7 cellular contexts compared by ENCODE assay signal in the genomic region with DNA sequence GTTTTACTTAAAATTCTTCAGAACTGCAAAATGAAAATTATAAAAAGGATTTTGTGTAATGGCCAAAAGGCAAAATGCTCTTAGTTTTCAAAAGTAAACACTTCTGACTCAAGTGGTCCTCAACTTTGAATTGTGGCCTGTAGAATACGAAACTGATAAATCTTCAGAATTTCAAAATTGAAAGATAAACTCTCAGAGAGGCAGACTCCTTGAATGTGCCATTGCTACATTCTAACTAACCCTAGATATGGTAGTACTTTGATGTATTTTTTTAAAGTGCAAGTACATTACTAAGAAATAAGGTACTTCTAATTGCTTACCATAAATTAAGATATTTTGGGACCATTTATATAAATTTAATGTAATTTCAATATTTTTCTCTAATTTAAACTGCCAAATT. TPM values are rescaled to one million over a fixed set of nuclear protein-coding genes. Genes with fewer than 3 reads are reported as not detected.
"Had no signal": no experiment of that assay in that cellular context is flagged by ENCODE, and none has a peak within 500 bp of the region (broad histone marks: within the 10 kb centered on the region; RNA-seq: fewer than 3 reads in every experiment).

No MANE protein-coding gene starts in this region.

- H3K4me3 Mint-ChIP-seq: GM23338, H9 had no signal

- H3K4me2 ChIP-seq: GM23338 had no signal

- ATAC-seq: GM23338, K562 had no signal

- H3K4me3 ChIP-seq: GM23338, K562 had no signal

- H2AFZ ChIP-seq: GM23338 had no signal

- H3K27ac Mint-ChIP-seq: GM23338, H9 had no signal

- DNase-seq: H9, HCEC 1CT, IMR-90 had no signal

- H3K4me1 Mint-ChIP-seq: GM23338, H9 had no signal

RNA-seq across cellular contexts. Expression of gene TNIP3, which starts 44.4 kb away (rescaled TPM):
- total RNA-seq: GM23338, H1, H9, HT-29 had no signal
- polyA plus RNA-seq: GM23338, H1, K562 had no signal

RNA-seq across cellular contexts. Expression of gene NDNF, which starts 47.4 kb away (rescaled TPM):
- total RNA-seq: K562 had no signal
- polyA plus RNA-seq: IMR-90, K562 had no signal
